Comparison of ENCODE assay signal across 19 cellular contexts in genomic region chr9:88976888-88977257, GRCh38. TPM values are rescaled to one million over a fixed set of nuclear protein-coding genes. Genes with fewer than 3 reads are reported as not detected.
DNase-seq lines count a peak whose midpoint lies in the region; ATAC-seq and TF ChIP-seq lines count a peak whose summit lies in the region.
"Had no signal": no experiment of that assay in that cellular context is flagged by ENCODE, and none has a peak within 500 bp of the region (broad histone marks: within the 10 kb centered on the region; RNA-seq: fewer than 3 reads in every experiment).

No MANE protein-coding gene starts in this region.

- peak; percentile 49 for ATAC-seq in activated CD4-positive, alpha-beta T cell treated with anti-CD3 and anti-CD28 coated beads for 36 hours
- peak; percentile 29 for ATAC-seq in stimulated activated naive CD8-positive, alpha-beta T cell treated with anti-CD3 and anti-CD28 coated beads, Interleukin-15, Interleukin-2, amounts not matched to agents 100 U/mL and 50 U/mL, for 24 hours
- no peak for ATAC-seq in stimulated activated naive CD8-positive, alpha-beta T cell treated with anti-CD3 and anti-CD28 coated beads, Interleukin-15, amount 100 ng/mL, for 72 hours
- ATAC-seq in SK-N-SH treated with all-trans-retinoic acid at 6 μM for 48 hours, result no peak
- ATAC-seq: CD8-positive, alpha-beta T cell; Panc1 had no signal

- CTCF ChIA-PET in activated CD4-positive, alpha-beta T cell treated with anti-CD3 and anti-CD28 coated beads for 36 hours (lab: Charles Lee), result interaction anchor here (1.6 kb wide), 1 partner anchor 12 kb away, joined by 7 read pairs; no protein-coding TSS in a partner anchor

- no peak for DNase-seq in activated CD4-positive, alpha-beta T cell treated with anti-CD3 and anti-CD28 coated beads for 36 hours
- DNase-seq in activated CD4-positive, alpha-beta T cell treated with anti-CD3 and anti-CD28 coated beads, Interleukin-2, amount 50 U/mL, for 48 hours, result no peak
- DNase-seq in stimulated activated naive CD8-positive, alpha-beta T cell treated with anti-CD3 and anti-CD28 coated beads, Interleukin-15, Interleukin-2, amounts not matched to agents 100 U/mL and 50 U/mL, for 24 hours, result no peak
- DNase-seq in stimulated activated naive CD8-positive, alpha-beta T cell treated with anti-CD3 and anti-CD28 coated beads, Interleukin-15, amount 100 ng/mL, for 72 hours, result no peak
- DNase-seq in mesenteric fat pad (ENCODE audit: low spot score), result peak; percentile 20
- no peak for DNase-seq in GF-D8 (lab: John Stamatoyannopoulos, UW)
- DNase-seq: AML-193, C1 segment of cervical spinal cord, KBM-7, NCI-H1092, NCI-H1436, NCI-H187 treated with DMSO at 0.1 percent for 48 hours, NCI-H2107, NCI-H446 treated with DMSO at 0.1 percent for 48 hours, NCI-H69, SIG-M5 had no signal

- peaks cover 15% of the 10 kb centered on the region for H3K4me1 Mint-ChIP-seq in activated CD4-positive, alpha-beta T cell treated with anti-CD3 and anti-CD28 coated beads for 36 hours
- H3K4me1 Mint-ChIP-seq in stimulated activated naive CD8-positive, alpha-beta T cell treated with anti-CD3 and anti-CD28 coated beads, Interleukin-15, amount 100 ng/mL, for 72 hours, result no peaks in the 10 kb centered on the region

- POLR2A ChIA-PET in activated CD4-positive, alpha-beta T cell treated with anti-CD3 and anti-CD28 coated beads for 36 hours (lab: Charles Lee), result no interaction called here

- H3K4me3 Mint-ChIP-seq in activated CD4-positive, alpha-beta T cell treated with anti-CD3 and anti-CD28 coated beads for 36 hours, result no peak overlapping the region
- H3K4me3 Mint-ChIP-seq in stimulated activated naive CD8-positive, alpha-beta T cell treated with anti-CD3 and anti-CD28 coated beads, Interleukin-15, amount 100 ng/mL, for 72 hours, result no peak overlapping the region
- H3K4me3 Mint-ChIP-seq: CD8-positive, alpha-beta T cell had no signal

- H3K27ac Mint-ChIP-seq in activated CD4-positive, alpha-beta T cell treated with anti-CD3 and anti-CD28 coated beads for 36 hours, result no peak overlapping the region
- peak overlapping the region in 1 of 2 donors; percentile 4 for H3K27ac Mint-ChIP-seq in stimulated activated naive CD8-positive, alpha-beta T cell treated with anti-CD3 and anti-CD28 coated beads, Interleukin-15, amount 100 ng/mL, for 72 hours
- H3K27ac Mint-ChIP-seq: CD8-positive, alpha-beta T cell had no signal

- intact Hi-C loops in activated CD4-positive, alpha-beta T cell treated with anti-CD3 and anti-CD28 coated beads for 36 hours (cut with DNase I, micrococcal nuclease), result no loop called here

- H3K36me3 Mint-ChIP-seq in activated CD4-positive, alpha-beta T cell treated with anti-CD3 and anti-CD28 coated beads for 36 hours (ENCODE audit: low read depth), result no peaks in the 10 kb centered on the region
- H3K36me3 Mint-ChIP-seq: CD8-positive, alpha-beta T cell had no signal

- no peaks in the 10 kb centered on the region for H3K9me3 Mint-ChIP-seq in activated CD4-positive, alpha-beta T cell treated with anti-CD3 and anti-CD28 coated beads for 36 hours (ENCODE audit: low read depth)
- no peaks in the 10 kb centered on the region for H3K9me3 Mint-ChIP-seq in stimulated activated naive CD8-positive, alpha-beta T cell treated with anti-CD3 and anti-CD28 coated beads, Interleukin-15, amount 100 ng/mL, for 72 hours
- H3K9me3 Mint-ChIP-seq: CD8-positive, alpha-beta T cell had no signal

- peaks cover 18% of the 10 kb centered on the region for H3K27me3 Mint-ChIP-seq in activated CD4-positive, alpha-beta T cell treated with anti-CD3 and anti-CD28 coated beads for 36 hours
- H3K27me3 Mint-ChIP-seq in stimulated activated naive CD8-positive, alpha-beta T cell treated with anti-CD3 and anti-CD28 coated beads, Interleukin-15, amount 100 ng/mL, for 72 hours, result peaks cover 16% of the 10 kb centered on the region

TF ChIP-seq in SK-N-SH treated with all-trans-retinoic acid at 6 μM for 48 hours, 23 proteins besides CTCF, POLR2A, EP300 and RAD21:
- no peak for TF ChIP-seq ZNF70 (CRISPR knock-in tag; IDR thresholded peaks at IDR 0.05)
- no peak for TF ChIP-seq POU6F1 (CRISPR knock-in tag; IDR thresholded peaks at IDR 0.05; ENCODE audit: borderline replicate concordance, low read depth)
- TF ChIP-seq BACH2 (CRISPR knock-in tag; IDR thresholded peaks at IDR 0.05; ENCODE audit: borderline replicate concordance), result no peak
- no peak for TF ChIP-seq CSRNP3 (CRISPR knock-in tag; IDR thresholded peaks at IDR 0.05)
- no peak for TF ChIP-seq ZNF565 (CRISPR knock-in tag; conservative IDR thresholded peaks at IDR 0.05; ENCODE audit: low read depth)
- no peak for TF ChIP-seq ZFP3 (CRISPR knock-in tag; IDR thresholded peaks at IDR 0.05)
- no peak for TF ChIP-seq CREB5 (CRISPR knock-in tag; IDR thresholded peaks at IDR 0.05; ENCODE audit: low read depth)
- TF ChIP-seq ZFP30 (CRISPR knock-in tag; IDR thresholded peaks at IDR 0.05), result no peak
- TF ChIP-seq ZC3H10 (CRISPR knock-in tag; IDR thresholded peaks at IDR 0.05), result no peak
- TF ChIP-seq ISL1 (CRISPR knock-in tag; IDR thresholded peaks at IDR 0.05), result no peak
- TF ChIP-seq RARB (CRISPR knock-in tag; IDR thresholded peaks at IDR 0.05), result no peak
- TF ChIP-seq TCF4 (CRISPR knock-in tag; IDR thresholded peaks at IDR 0.05; ENCODE audit: borderline replicate concordance), result no peak
- no peak for TF ChIP-seq TOX (CRISPR knock-in tag; IDR thresholded peaks at IDR 0.05; ENCODE audit: borderline replicate concordance)
- no peak for TF ChIP-seq ARNTL (CRISPR knock-in tag; IDR thresholded peaks at IDR 0.05; ENCODE audit: borderline replicate concordance, low read depth)
- TF ChIP-seq ZNF8 (CRISPR knock-in tag; IDR thresholded peaks at IDR 0.05), result no peak
- no peak for TF ChIP-seq CSDC2 (CRISPR knock-in tag; IDR thresholded peaks at IDR 0.05)
- no peak for TF ChIP-seq GLIS3 (CRISPR knock-in tag; IDR thresholded peaks at IDR 0.05)

RNA-seq across cellular contexts. Expression of gene S1PR3, which starts 14.4 kb away (rescaled TPM):
- 1 to 10 TPM in 1 of 2 experiments, under 1 TPM in 1; 0.56 to 1.2 TPM for total RNA-seq in activated CD4-positive, alpha-beta T cell treated with anti-CD3 and anti-CD28 coated beads for 36 hours
- 13.9 TPM for total RNA-seq in mesenteric fat pad

Comparison
In these comparisons a context has a peak if more than half of its experiments do, and no peak if none do; other contexts are left out.
1. ATAC-seq: peak in activated CD4-positive, alpha-beta T cell treated with anti-CD3 and anti-CD28 coated beads for 36 hours (single experiment) and stimulated activated naive CD8-positive, alpha-beta T cell treated with anti-CD3 and anti-CD28 coated beads, Interleukin-15, Interleukin-2, amounts not matched to agents 100 U/mL and 50 U/mL, for 24 hours (single experiment); none in stimulated activated naive CD8-positive, alpha-beta T cell treated with anti-CD3 and anti-CD28 coated beads, Interleukin-15, amount 100 ng/mL, for 72 hours (single experiment) and SK-N-SH treated with all-trans-retinoic acid at 6 μM for 48 hours (single experiment).